In the genomic region with DNA sequence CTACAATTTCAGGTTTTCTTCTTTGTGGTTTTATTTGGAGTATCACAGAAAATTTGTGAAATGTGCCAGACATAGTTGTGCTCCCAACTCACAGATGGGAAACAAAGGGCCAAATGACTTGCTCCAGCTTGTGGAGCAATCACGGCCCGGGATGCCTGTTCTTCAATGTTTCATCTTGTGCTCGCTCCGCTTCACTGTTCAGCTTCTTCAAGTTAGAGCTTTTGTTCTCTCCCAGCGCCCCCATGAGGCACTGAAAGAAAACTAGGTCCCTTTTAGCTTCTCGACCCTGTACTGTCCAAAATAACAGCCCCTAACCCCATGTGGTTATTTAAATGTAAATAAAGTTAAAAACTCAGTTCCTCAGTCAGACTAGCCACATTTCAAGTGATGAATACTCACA, we compare ENCODE assay signal across 10 cellular contexts.
DNase-seq lines count a peak whose midpoint lies in the region; ATAC-seq and TF ChIP-seq lines count a peak whose summit lies in the region.
"Had no signal": no experiment of that assay in that cellular context is flagged by ENCODE, and none has a peak within 500 bp of the region (broad histone marks: within the 10 kb centered on the region; RNA-seq: fewer than 3 reads in every experiment).

No MANE protein-coding gene starts in this region.

- no peak overlapping the region for H2AFZ ChIP-seq in Karpas-422 (ENCODE audit: low read length)

- H4K20me1 ChIP-seq in Karpas-422 (ENCODE audit: insufficient read depth, low read depth, low read length), result no peaks in the 10 kb centered on the region

- peaks cover 2% of the 10 kb centered on the region for H3K9me3 Mint-ChIP-seq in activated T-cell treated with anti-CD3 and anti-CD28 coated beads, Interleukin-2, amount 50 U/mL, for 24 hours
- H3K9me3 Mint-ChIP-seq: activated T-helper 17 cell treated with anti-CD3 and anti-CD28 coated beads, Interleukin-2, amount 50 U/mL, for 72 hours had no signal

- H3K36me3 ChIP-seq in Karpas-422 (ENCODE audit: insufficient read depth, low read length), result no peaks in the 10 kb centered on the region
- H3K36me3 ChIP-seq in adipocyte (ENCODE audit: control insufficient read depth, insufficient read depth, low read length, severe bottlenecking), result no peaks in the 10 kb centered on the region

- H3K27me3 ChIP-seq in Karpas-422 (ENCODE audit: low read length), result no peaks in the 10 kb centered on the region
- no peaks in the 10 kb centered on the region for H3K27me3 ChIP-seq in adipocyte (replicated peaks; ENCODE audit: control insufficient read depth, insufficient read depth, low read length)

- no peak overlapping the region for H3K27ac Mint-ChIP-seq in activated T-cell treated with anti-CD3 and anti-CD28 coated beads, Interleukin-2, amount 50 U/mL, for 24 hours
- H3K27ac Mint-ChIP-seq: activated T-helper 17 cell treated with anti-CD3 and anti-CD28 coated beads, Interleukin-2, amount 50 U/mL, for 72 hours had no signal

- no peak overlapping the region for H3K4me2 ChIP-seq in Karpas-422 (ENCODE audit: low read depth, low read length, poor library complexity, severe bottlenecking)

- H3K9me3 ChIP-seq in Karpas-422 (ENCODE audit: low read length) (peaks cover 16% of the 10 kb centered on the region), adipocyte (ENCODE audit: control insufficient read depth, low read length) (no peaks in the 10 kb centered on the region)

- H3K4me1 Mint-ChIP-seq in activated T-cell treated with anti-CD3 and anti-CD28 coated beads, Interleukin-2, amount 50 U/mL, for 24 hours (ENCODE audit: low read depth), result no peaks in the 10 kb centered on the region

- ATAC-seq in GM18511 (IDR thresholded peaks at IDR 0.05; ENCODE audit: unreplicated experiment) (no peak), HG03196 (IDR thresholded peaks at IDR 0.05; ENCODE audit: unreplicated experiment) (no peak)
- ATAC-seq: activated T-helper 17 cell treated with anti-CD3 and anti-CD28 coated beads, Interleukin-2, amount 50 U/mL, for 72 hours had no signal

- H3K4me1 ChIP-seq in Karpas-422 (ENCODE audit: low read length) (no peaks in the 10 kb centered on the region), adipocyte (ENCODE audit: control insufficient read depth, insufficient read depth, low read length) (peaks cover 9% of the 10 kb centered on the region)

- no peaks in the 10 kb centered on the region for H3K36me3 Mint-ChIP-seq in activated T-cell treated with anti-CD3 and anti-CD28 coated beads, Interleukin-2, amount 50 U/mL, for 24 hours (ENCODE audit: low read depth)

- H3K9me2 ChIP-seq in Karpas-422 (replicated peaks; ENCODE audit: insufficient read depth, low read length), result no peaks in the 10 kb centered on the region

- peak; percentile 1 for DNase-seq in DMS53 treated with DMSO at 0.1 percent for 48 hours (lab: John Stamatoyannopoulos, UW; ENCODE audit: unreplicated experiment)
- DNase-seq in Karpas-422, result peak; percentile 70
- peak; percentile 67 for DNase-seq in adipocyte (ENCODE audit: low read depth)
- DNase-seq in islet precursor cell, result peak; percentile 74
- DNase-seq in GM20000 (ENCODE audit: low spot score), result no peak
- no peak for DNase-seq in activated T-cell treated with anti-CD3 and anti-CD28 coated beads, Interleukin-2, amount 50 U/mL, for 24 hours
- DNase-seq: DND-41 had no signal

- H3K4me3 Mint-ChIP-seq in activated T-cell treated with anti-CD3 and anti-CD28 coated beads, Interleukin-2, amount 50 U/mL, for 24 hours, result no peak overlapping the region
- H3K4me3 Mint-ChIP-seq: activated T-helper 17 cell treated with anti-CD3 and anti-CD28 coated beads, Interleukin-2, amount 50 U/mL, for 72 hours had no signal

- H3K9ac ChIP-seq in Karpas-422 (ENCODE audit: low read length), result no peak overlapping the region
- H3K9ac ChIP-seq in adipocyte (ENCODE audit: low read length), result no peak overlapping the region

- H3K27ac ChIP-seq in Karpas-422 (ENCODE audit: low read length), result no peak overlapping the region

- H3K27me3 Mint-ChIP-seq in activated T-cell treated with anti-CD3 and anti-CD28 coated beads, Interleukin-2, amount 50 U/mL, for 24 hours, result no peaks in the 10 kb centered on the region
- H3K27me3 Mint-ChIP-seq: activated T-helper 17 cell treated with anti-CD3 and anti-CD28 coated beads, Interleukin-2, amount 50 U/mL, for 72 hours had no signal

- no peak overlapping the region for H3K4me3 ChIP-seq in Karpas-422 (ENCODE audit: low read length)
- no peak overlapping the region for H3K4me3 ChIP-seq in adipocyte (ENCODE audit: low read length)

- TF ChIP-seq CTCF in GM20000 (IDR thresholded peaks at IDR 0.05; ENCODE audit: extremely low read depth, missing control alignments), result no peak

- H3K79me2 ChIP-seq in Karpas-422 (ENCODE audit: low read length), result no peaks in the 10 kb centered on the region

Comparison
In these comparisons a context has a peak if more than half of its experiments do, and no peak if none do; other contexts are left out.
1. DNase-seq: peak in DMS53 treated with DMSO at 0.1 percent for 48 hours (single experiment), Karpas-422 (single experiment), adipocyte (single experiment) and islet precursor cell (single experiment); none in GM20000 (single experiment) and activated T-cell treated with anti-CD3 and anti-CD28 coated beads, Interleukin-2, amount 50 U/mL, for 24 hours (single experiment).